ENCODE assay signal across 12 cellular contexts in genomic region chr6:43492673-43493072, GRCh38. TPM values are rescaled to one million over a fixed set of nuclear protein-coding genes. Genes with fewer than 3 reads are reported as not detected.
DNase-seq lines count a peak whose midpoint lies in the region; ATAC-seq, FAIRE-seq and TF ChIP-seq lines count a peak whose summit lies in the region.
"Had no signal": no experiment of that assay in that cellular context is flagged by ENCODE, and none has a peak within 500 bp of the region (broad histone marks: within the 10 kb centered on the region; RNA-seq: fewer than 3 reads in every experiment).

No MANE protein-coding gene starts in this region.

- 100% methylated on average over 3 of the region's 3 CpGs for WGBS in HepG2 (ENCODE audit: low lambda C conversion rate)
- 67% methylated on average over 1 of the region's 3 CpGs for WGBS in right lobe of liver (ENCODE audit: insufficient coverage, low coverage, low lambda C conversion rate, missing lambda C conversion rate)
- WGBS in mesendoderm (ENCODE audit: extremely low coverage, insufficient coverage, low lambda C conversion rate), result no CpG with 5 or more reads among the region's 3 CpGs

- H3K27ac Mint-ChIP-seq in chondrocyte (ENCODE audit: unreplicated experiment), result peak overlapping the region; percentile 87

- TF ChIP-seq CTCF in HepG2 (CRISPR knock-in tag; IDR thresholded peaks at IDR 0.05) (no peak), right lobe of liver (IDR thresholded peaks at IDR 0.05) (no peak), chondrocyte (IDR thresholded peaks at IDR 0.05) (no peak), vagina (IDR thresholded peaks at IDR 0.05) (no peak)

- no peak overlapping the region for H3K4ac ChIP-seq in mesendoderm (ENCODE audit: low read depth, low read length)

- peaks cover 2 to 7% of the 10 kb centered on the region in 2 experiments; a peak in 3 of 5 replicates for H3K36me3 ChIP-seq in HepG2 (replicated peaks in 1 of 2; ENCODE audit: control insufficient read depth in 1 of 2, insufficient read depth in 2 of 2, low read length in 2 of 2)
- peaks cover 0 to 1% (median 0%) of the 10 kb centered on the region in 4 donors for H3K36me3 ChIP-seq in right lobe of liver
- H3K36me3 ChIP-seq in vagina, result peaks cover 0 to under 1% of the 10 kb centered on the region in 2 donors
- no peaks in the 10 kb centered on the region for H3K36me3 ChIP-seq in mesendoderm (ENCODE audit: control insufficient read depth, insufficient read depth, low read length)

- FAIRE-seq in HepG2 (lab: Jason Lieb, UNC), result no peak
- FAIRE-seq: GM12892, small intestine had no signal

- no peak overlapping the region for H4K8ac ChIP-seq in mesendoderm (ENCODE audit: low read depth, low read length)

- CTCF ChIA-PET in HepG2 (lab: Yijun Ruan, JAX; ENCODE audit: low intra/inter-chr PET ratio, low total read pairs), result no interaction called here

- no peak for TF ChIP-seq RAD21 in HepG2 (CRISPR knock-in tag; IDR thresholded peaks at IDR 0.05)

- no peak overlapping the region for H3K56ac ChIP-seq in mesendoderm (ENCODE audit: low read length)

- H3K27me3 ChIP-seq in HepG2 (ENCODE audit: control insufficient read depth in 1 of 2, insufficient read depth in 2 of 2, low read length in 2 of 2) (no peaks in the 10 kb centered on the region), right lobe of liver (no peaks in the 10 kb centered on the region), vagina (no peaks in the 10 kb centered on the region), mesendoderm (ENCODE audit: insufficient read depth, low read length, poor library complexity) (no peaks in the 10 kb centered on the region)

- H2BK120ac ChIP-seq in mesendoderm (ENCODE audit: low read depth, low read length), result no peak overlapping the region

- H2AFZ ChIP-seq in HepG2 (ENCODE audit: low read length), result no peak overlapping the region

- TF ChIP-seq POLR2A in HepG2 (IDR thresholded peaks at IDR 0.05; ENCODE audit: insufficient read depth in 1 of 2, low read depth in 2 of 2, low read length in 2 of 2) (no peak), right lobe of liver (IDR thresholded peaks at IDR 0.05) (no peak), vagina (IDR thresholded peaks at IDR 0.05) (no peak)

- POLR2A ChIA-PET in HepG2 (lab: Yijun Ruan, JAX), result interaction anchor here (0.9 to 6.4 kb wide), 9 partner anchors 13 to 311 kb away, joined by 3 to 141 read pairs (median 6); partner anchors contain the start of genes ABCC10, CUL9, DLK2 and LRRC73

- TF ChIP-seq EP300 in HepG2 (IDR thresholded peaks at IDR 0.05; ENCODE audit: low read depth in 2 of 2, low read length in 2 of 2), result no peak
- TF ChIP-seq EP300 in HepG2 (CRISPR knock-in tag; IDR thresholded peaks at IDR 0.05; ENCODE audit: borderline replicate concordance), result no peak

- intact Hi-C loops in HepG2 (cut with micrococcal nuclease; ENCODE audit: unreplicated experiment), result loop anchor here (5.0 to 10.0 kb wide), 2 partner anchors 58 to 230 kb away; no protein-coding TSS in a partner anchor
- intact Hi-C loops in right lobe of liver (cut with DNase I), result no loop called here
- intact Hi-C loops in vagina (cut with DNase I), result no loop called here

- no TSS peak for BruUV-seq in HepG2 (replicated peaks; lab: Mats Ljungman, UMichigan)

- H3K4me3 ChIP-seq in HepG2 (replicated peaks in 1 of 3; ENCODE audit: insufficient read depth in 1 of 3, low read depth in 2 of 3, low read length in 3 of 3) (peak overlapping the region in 1 of 3 experiments; percentile 0; a peak in 1 of 6 replicates), right lobe of liver (no peak overlapping the region), vagina (no peak overlapping the region), mesendoderm (ENCODE audit: low read length) (no peak overlapping the region)

- peaks cover 61% of the 10 kb centered on the region for H3K4me1 Mint-ChIP-seq in chondrocyte (ENCODE audit: low read depth)

- H3K4me3 Mint-ChIP-seq in chondrocyte (ENCODE audit: unreplicated experiment), result no peak overlapping the region

- H3K9me3 ChIP-seq in HepG2 (ENCODE audit: low read length), result no peaks in the 10 kb centered on the region
- H3K9me3 ChIP-seq in right lobe of liver, result no peaks in the 10 kb centered on the region
- H3K9me3 ChIP-seq in vagina, result no peaks in the 10 kb centered on the region

- H3K36me3 Mint-ChIP-seq in chondrocyte (ENCODE audit: low read depth), result no peaks in the 10 kb centered on the region

- H3K79me2 ChIP-seq in HepG2 (ENCODE audit: insufficient read depth, low read length) (peaks cover 50% of the 10 kb centered on the region), mesendoderm (ENCODE audit: control insufficient read depth, insufficient read depth, low read length) (peaks cover 19% of the 10 kb centered on the region)

- no peaks in the 10 kb centered on the region for H3K27me3 Mint-ChIP-seq in chondrocyte (ENCODE audit: low read depth)

- peaks cover 31% of the 10 kb centered on the region for H3K79me1 ChIP-seq in mesendoderm (ENCODE audit: low read length)

- H2BK15ac ChIP-seq in mesendoderm (replicated peaks; ENCODE audit: low read depth), result no peak overlapping the region

- H3K4me2 ChIP-seq in HepG2 (ENCODE audit: low read depth, low read length), result peak overlapping the region; percentile 50
- H3K4me2 ChIP-seq in mesendoderm (ENCODE audit: low read length), result no peak overlapping the region

- no peaks in the 10 kb centered on the region for H3K9me3 Mint-ChIP-seq in chondrocyte (ENCODE audit: low read depth)

- H3K27ac ChIP-seq in HepG2 (ENCODE audit: extremely low read length, insufficient read depth, low read length) (no peak overlapping the region), right lobe of liver (no peak overlapping the region), vagina (peak overlapping the region; percentile 10), mesendoderm (ENCODE audit: low read depth, low read length) (no peak overlapping the region)

- no peak for ATAC-seq in HepG2
- ATAC-seq in right lobe of liver, result no peak
- ATAC-seq in GM21526 (IDR thresholded peaks at IDR 0.05; ENCODE audit: low FRiP score, unreplicated experiment), result no peak

- DNase-seq in HepG2 (ENCODE audit: low spot score), result no peak
- no peak for DNase-seq in right lobe of liver
- no peak for DNase-seq in chondrocyte (ENCODE audit: low spot score)
- peak; percentile 52 for DNase-seq in midbrain (lab: John Stamatoyannopoulos, UW)
- no peak for DNase-seq in vagina (ENCODE audit: extremely low spot score in 2 of 2)
- DNase-seq in NCI-H69 (lab: John Stamatoyannopoulos, UW), result no peak
- no peak for DNase-seq in mesendoderm
- DNase-seq: mesenchymal stem cell, trophoblast cell had no signal

- no peak overlapping the region for H3K23ac ChIP-seq in mesendoderm (ENCODE audit: low read length)

- H3K18ac ChIP-seq in mesendoderm (ENCODE audit: low read length), result no peak overlapping the region

- no peak overlapping the region for H2BK5ac ChIP-seq in mesendoderm (ENCODE audit: low read length)

- H4K20me1 ChIP-seq in HepG2 (ENCODE audit: insufficient read depth, low read length), result no peaks in the 10 kb centered on the region

- no peaks in the 10 kb centered on the region for H3K4me1 ChIP-seq in HepG2 (ENCODE audit: insufficient read depth, low read length)
- peaks cover 0 to 10% (median 4%) of the 10 kb centered on the region in 4 donors for H3K4me1 ChIP-seq in right lobe of liver
- H3K4me1 ChIP-seq in vagina, result peaks cover 52% of the 10 kb centered on the region
- peaks cover 7% of the 10 kb centered on the region for H3K4me1 ChIP-seq in mesendoderm (ENCODE audit: control insufficient read depth, low read depth, low read length)

- in situ Hi-C loops in HepG2 (cut with HindIII; ENCODE audit: extremely low pct_ligation_motif_present, low pct_unique_long_range_greater_than_20kb), result loop anchor here (5.0 kb wide), 1 partner anchor 35 kb away; the partner anchor contains the start of gene DLK2

- H3K9ac ChIP-seq in HepG2 (ENCODE audit: insufficient read depth, low read depth, low read length), result no peak overlapping the region; the same call in 1 of the 2 replicates
- H3K9ac ChIP-seq in mesendoderm (ENCODE audit: low read length), result no peak overlapping the region

- no peak overlapping the region for H4K5ac ChIP-seq in mesendoderm (ENCODE audit: low read length)

- no peak overlapping the region for H2AK5ac ChIP-seq in mesendoderm (ENCODE audit: low read length)

RNA-seq across cellular contexts. Expression of gene TJAP1, which starts 15.3 kb away (rescaled TPM):
- total RNA-seq in HepG2 (2016; rRNA removed; fragmentation: Illumina TruSeq; extraction: Trizol), result 10.2 and 15.7 TPM in 2 replicates
- total RNA-seq in HepG2 (2016; cell fraction: cytosol; rRNA removed; fragmentation: Illumina TruSeq; extraction: Trizol; ENCODE audit: low read depth), result 6.4 and 7.2 TPM in 2 replicates
- 12.5 and 16.8 TPM in 2 replicates for total RNA-seq in HepG2 (2016; cell fraction: insoluble cytoplasmic fraction; rRNA removed; fragmentation: Illumina TruSeq; extraction: Trizol)
- total RNA-seq in HepG2 (2016; cell fraction: membrane; rRNA removed; fragmentation: Illumina TruSeq; extraction: Trizol), result 7.9 and 8.5 TPM in 2 replicates
- 22.6 and 23.5 TPM in 2 replicates for total RNA-seq in HepG2 (2016; cell fraction: nucleus; rRNA removed; fragmentation: Illumina TruSeq; extraction: Trizol)
- polyA plus RNA-seq in HepG2 (2011; rRNA removed), result 41.6 and 48.3 TPM in 2 replicates
- polyA plus RNA-seq in HepG2 (2011; cell fraction: cytosol; rRNA removed), result 19.2 and 22.0 TPM in 2 replicates
- polyA plus RNA-seq in HepG2 (2011; cell fraction: nucleus; rRNA removed), result 220 TPM in 2 replicates
- 27.3 and 28.6 TPM in 2 replicates for polyA plus RNA-seq in HepG2 (2012)
- polyA plus RNA-seq in HepG2 (2016; cell fraction: cytosol; fragmentation: Illumina TruSeq; extraction: Trizol; ENCODE audit: low read depth), result 2.1 and 2.3 TPM in 2 replicates
- polyA plus RNA-seq in HepG2 (2016; cell fraction: insoluble cytoplasmic fraction; fragmentation: Illumina TruSeq; extraction: Trizol; ENCODE audit: low read depth), result 13.6 and 18.5 TPM in 2 replicates
- 6.4 and 6.8 TPM in 2 replicates for polyA plus RNA-seq in HepG2 (2016; cell fraction: membrane; fragmentation: Illumina TruSeq; extraction: Trizol; ENCODE audit: low read depth)
- 89.6 and 90.5 TPM in 2 replicates for polyA plus RNA-seq in HepG2 (2016; cell fraction: nucleus; fragmentation: Illumina TruSeq; extraction: Trizol; ENCODE audit: insufficient read depth, low read depth)
- 17.3 and 27.1 TPM in 2 replicates for polyA minus RNA-seq in HepG2 (2011; rRNA and poly(A)+ RNA removed; ENCODE audit: low replicate concordance)
- 9.3 and 9.7 TPM in 2 replicates for polyA minus RNA-seq in HepG2 (2011; cell fraction: cytosol; rRNA and poly(A)+ RNA removed)
- 38.8 and 46.0 TPM in 2 replicates for polyA minus RNA-seq in HepG2 (2011; cell fraction: nucleus; rRNA and poly(A)+ RNA removed)
- total RNA-seq in right lobe of liver, result 10 to 100 TPM in 5 of 6 experiments, 1 to 10 TPM in 1; 9.2 to 16.0 (median 12.9) TPM
- total RNA-seq in chondrocyte, result 27.7 to 35.3 TPM (median 31.0 TPM) in 3 replicates
- total RNA-seq in vagina, result 27.5 TPM
- 28.1 TPM for polyA plus RNA-seq in mesendoderm (2013, experiment 1 of 2)
- 25.9 TPM for polyA plus RNA-seq in mesendoderm (2013, experiment 2 of 2)

RNA-seq across cellular contexts. Expression of gene LRRC73, which starts 17.5 kb away (rescaled TPM):
- total RNA-seq in HepG2 (2016; rRNA removed; fragmentation: Illumina TruSeq; extraction: Trizol), result 0.11 and 0.17 TPM in 2 replicates
- 0.20 TPM in 1 of 2 replicates, not detected in the other for total RNA-seq in HepG2 (2016; cell fraction: cytosol; rRNA removed; fragmentation: Illumina TruSeq; extraction: Trizol; ENCODE audit: low read depth)
- 0.16 and 0.22 TPM in 2 replicates for total RNA-seq in HepG2 (2016; cell fraction: insoluble cytoplasmic fraction; rRNA removed; fragmentation: Illumina TruSeq; extraction: Trizol)
- 0.25 and 0.45 TPM in 2 replicates for total RNA-seq in HepG2 (2016; cell fraction: membrane; rRNA removed; fragmentation: Illumina TruSeq; extraction: Trizol)
- 0.28 TPM in 1 of 2 replicates, not detected in the other for total RNA-seq in HepG2 (2016; cell fraction: nucleus; rRNA removed; fragmentation: Illumina TruSeq; extraction: Trizol)
- polyA plus RNA-seq in HepG2 (2011; rRNA removed), result 0.08 and 0.12 TPM in 2 replicates
- polyA plus RNA-seq in HepG2 (2011; cell fraction: cytosol; rRNA removed), result 0.05 and 0.11 TPM in 2 replicates
- polyA plus RNA-seq in HepG2 (2011; cell fraction: nucleus; rRNA removed), result 0.28 and 0.39 TPM in 2 replicates
- 0.12 and 0.17 TPM in 2 replicates for polyA plus RNA-seq in HepG2 (2012)
- 0.10 and 0.14 TPM in 2 replicates for polyA plus RNA-seq in HepG2 (2016; cell fraction: cytosol; fragmentation: Illumina TruSeq; extraction: Trizol; ENCODE audit: low read depth)
- polyA plus RNA-seq in HepG2 (2016; cell fraction: insoluble cytoplasmic fraction; fragmentation: Illumina TruSeq; extraction: Trizol; ENCODE audit: low read depth), result 0.19 and 0.41 TPM in 2 replicates
- polyA plus RNA-seq in HepG2 (2016; cell fraction: membrane; fragmentation: Illumina TruSeq; extraction: Trizol; ENCODE audit: low read depth), result 0.17 and 0.19 TPM in 2 replicates
- not detected in 2 replicates for polyA plus RNA-seq in HepG2 (2016; cell fraction: nucleus; fragmentation: Illumina TruSeq; extraction: Trizol; ENCODE audit: insufficient read depth, low read depth)
- 0.06 and 0.09 TPM in 2 replicates for polyA minus RNA-seq in HepG2 (2011; rRNA and poly(A)+ RNA removed; ENCODE audit: low replicate concordance)
- polyA minus RNA-seq in HepG2 (2011; cell fraction: cytosol; rRNA and poly(A)+ RNA removed), result not detected in 2 replicates
- 0.50 and 0.77 TPM in 2 replicates for polyA minus RNA-seq in HepG2 (2011; cell fraction: nucleus; rRNA and poly(A)+ RNA removed)
- total RNA-seq in right lobe of liver, result under 1 TPM in 5 of 6 experiments, not detected in 1; 0.12 to 0.43 (median 0.26) TPM
- 0.24 to 0.62 TPM (median 0.49 TPM) in 3 replicates for total RNA-seq in chondrocyte
- not detected for total RNA-seq in vagina
- 0.06 TPM for polyA plus RNA-seq in mesendoderm (2013, experiment 1 of 2)
- polyA plus RNA-seq in mesendoderm (2013, experiment 2 of 2), result 0.07 TPM

RNA-seq across cellular contexts. Expression of gene YIPF3, which starts 24.1 kb away (rescaled TPM):
- total RNA-seq in HepG2 (2016; rRNA removed; fragmentation: Illumina TruSeq; extraction: Trizol) (51.2 and 107 TPM in 2 replicates), right lobe of liver (10 to 100 TPM; 58.9 to 70.0 (median 62.7) TPM), chondrocyte (131 to 142 TPM (median 133 TPM) in 3 replicates), vagina (80.0 TPM)
- total RNA-seq in HepG2 (2016; cell fraction: cytosol; rRNA removed; fragmentation: Illumina TruSeq; extraction: Trizol; ENCODE audit: low read depth), result 19.3 and 20.8 TPM in 2 replicates
- 52.6 and 108 TPM in 2 replicates for total RNA-seq in HepG2 (2016; cell fraction: insoluble cytoplasmic fraction; rRNA removed; fragmentation: Illumina TruSeq; extraction: Trizol)
- total RNA-seq in HepG2 (2016; cell fraction: membrane; rRNA removed; fragmentation: Illumina TruSeq; extraction: Trizol), result 31.6 and 33.9 TPM in 2 replicates
- 73.3 and 83.7 TPM in 2 replicates for total RNA-seq in HepG2 (2016; cell fraction: nucleus; rRNA removed; fragmentation: Illumina TruSeq; extraction: Trizol)
- 206 and 248 TPM in 2 replicates for polyA plus RNA-seq in HepG2 (2011; rRNA removed)
- polyA plus RNA-seq in HepG2 (2011; cell fraction: cytosol; rRNA removed), result 157 and 165 TPM in 2 replicates
- 258 and 264 TPM in 2 replicates for polyA plus RNA-seq in HepG2 (2011; cell fraction: nucleus; rRNA removed)
- polyA plus RNA-seq in HepG2 (2012), result 74.4 and 84.6 TPM in 2 replicates
- 20.5 and 25.2 TPM in 2 replicates for polyA plus RNA-seq in HepG2 (2016; cell fraction: cytosol; fragmentation: Illumina TruSeq; extraction: Trizol; ENCODE audit: low read depth)
- 66.6 and 70.3 TPM in 2 replicates for polyA plus RNA-seq in HepG2 (2016; cell fraction: insoluble cytoplasmic fraction; fragmentation: Illumina TruSeq; extraction: Trizol; ENCODE audit: low read depth)
- 36.5 and 37.7 TPM in 2 replicates for polyA plus RNA-seq in HepG2 (2016; cell fraction: membrane; fragmentation: Illumina TruSeq; extraction: Trizol; ENCODE audit: low read depth)
- polyA plus RNA-seq in HepG2 (2016; cell fraction: nucleus; fragmentation: Illumina TruSeq; extraction: Trizol; ENCODE audit: insufficient read depth, low read depth), result 171 and 181 TPM in 2 replicates
- 223 and 558 TPM in 2 replicates for polyA minus RNA-seq in HepG2 (2011; rRNA and poly(A)+ RNA removed; ENCODE audit: low replicate concordance)
- polyA minus RNA-seq in HepG2 (2011; cell fraction: cytosol; rRNA and poly(A)+ RNA removed), result 65.6 and 67.3 TPM in 2 replicates
- polyA minus RNA-seq in HepG2 (2011; cell fraction: nucleus; rRNA and poly(A)+ RNA removed), result 65.1 and 74.2 TPM in 2 replicates
- polyA plus RNA-seq in mesendoderm (2013, experiment 1 of 2), result 54.9 TPM
- polyA plus RNA-seq in mesendoderm (2013, experiment 2 of 2), result 53.2 TPM

RNA-seq across cellular contexts. Expression of gene POLR1C, which starts 24.2 kb away (rescaled TPM):
- total RNA-seq in HepG2 (2016; rRNA removed; fragmentation: Illumina TruSeq; extraction: Trizol) (72.2 and 75.6 TPM in 2 replicates), right lobe of liver (10 to 100 TPM; 12.2 to 17.7 (median 14.1) TPM), chondrocyte (19.3 to 28.2 TPM (median 20.1 TPM) in 3 replicates), vagina (34.1 TPM)
- 19.4 and 24.1 TPM in 2 replicates for total RNA-seq in HepG2 (2016; cell fraction: cytosol; rRNA removed; fragmentation: Illumina TruSeq; extraction: Trizol; ENCODE audit: low read depth)
- 70.2 and 74.8 TPM in 2 replicates for total RNA-seq in HepG2 (2016; cell fraction: insoluble cytoplasmic fraction; rRNA removed; fragmentation: Illumina TruSeq; extraction: Trizol)
- 23.7 and 25.3 TPM in 2 replicates for total RNA-seq in HepG2 (2016; cell fraction: membrane; rRNA removed; fragmentation: Illumina TruSeq; extraction: Trizol)
- total RNA-seq in HepG2 (2016; cell fraction: nucleus; rRNA removed; fragmentation: Illumina TruSeq; extraction: Trizol), result 59.4 and 67.1 TPM in 2 replicates
- polyA plus RNA-seq in HepG2 (2011; rRNA removed), result 55.2 and 62.6 TPM in 2 replicates
- polyA plus RNA-seq in HepG2 (2011; cell fraction: cytosol; rRNA removed), result 38.9 and 45.7 TPM in 2 replicates
- 96.3 and 102 TPM in 2 replicates for polyA plus RNA-seq in HepG2 (2011; cell fraction: nucleus; rRNA removed)
- polyA plus RNA-seq in HepG2 (2012), result 50.7 and 62.3 TPM in 2 replicates
- polyA plus RNA-seq in HepG2 (2016; cell fraction: cytosol; fragmentation: Illumina TruSeq; extraction: Trizol; ENCODE audit: low read depth), result 7.2 and 7.7 TPM in 2 replicates
- polyA plus RNA-seq in HepG2 (2016; cell fraction: insoluble cytoplasmic fraction; fragmentation: Illumina TruSeq; extraction: Trizol; ENCODE audit: low read depth), result 58.7 and 61.6 TPM in 2 replicates
- 9.7 and 11.7 TPM in 2 replicates for polyA plus RNA-seq in HepG2 (2016; cell fraction: membrane; fragmentation: Illumina TruSeq; extraction: Trizol; ENCODE audit: low read depth)
- polyA plus RNA-seq in HepG2 (2016; cell fraction: nucleus; fragmentation: Illumina TruSeq; extraction: Trizol; ENCODE audit: insufficient read depth, low read depth), result 97.9 and 104 TPM in 2 replicates
- 40.9 and 99.4 TPM in 2 replicates for polyA minus RNA-seq in HepG2 (2011; rRNA and poly(A)+ RNA removed; ENCODE audit: low replicate concordance)
- polyA minus RNA-seq in HepG2 (2011; cell fraction: cytosol; rRNA and poly(A)+ RNA removed), result 17.0 and 20.2 TPM in 2 replicates
- polyA minus RNA-seq in HepG2 (2011; cell fraction: nucleus; rRNA and poly(A)+ RNA removed), result 41.5 and 42.6 TPM in 2 replicates
- polyA plus RNA-seq in mesendoderm (2013, experiment 1 of 2), result 33.4 TPM
- polyA plus RNA-seq in mesendoderm (2013, experiment 2 of 2), result 32.0 TPM

RNA-seq across cellular contexts. Expression of gene DLK2, which starts 37.3 kb away (rescaled TPM):
- 0.74 and 1.2 TPM in 2 replicates for total RNA-seq in HepG2 (2016; rRNA removed; fragmentation: Illumina TruSeq; extraction: Trizol)
- 0.62 and 0.81 TPM in 2 replicates for total RNA-seq in HepG2 (2016; cell fraction: cytosol; rRNA removed; fragmentation: Illumina TruSeq; extraction: Trizol; ENCODE audit: low read depth)
- 1.1 and 1.4 TPM in 2 replicates for total RNA-seq in HepG2 (2016; cell fraction: insoluble cytoplasmic fraction; rRNA removed; fragmentation: Illumina TruSeq; extraction: Trizol)
- 0.71 and 1.7 TPM in 2 replicates for total RNA-seq in HepG2 (2016; cell fraction: membrane; rRNA removed; fragmentation: Illumina TruSeq; extraction: Trizol)
- 0.81 TPM in 2 replicates for total RNA-seq in HepG2 (2016; cell fraction: nucleus; rRNA removed; fragmentation: Illumina TruSeq; extraction: Trizol)
- polyA plus RNA-seq in HepG2 (2011; rRNA removed), result 3.8 and 5.9 TPM in 2 replicates
- polyA plus RNA-seq in HepG2 (2011; cell fraction: cytosol; rRNA removed), result 5.4 and 6.3 TPM in 2 replicates
- polyA plus RNA-seq in HepG2 (2011; cell fraction: nucleus; rRNA removed), result 5.7 and 8.0 TPM in 2 replicates
- polyA plus RNA-seq in HepG2 (2012), result 3.9 and 4.0 TPM in 2 replicates
- polyA plus RNA-seq in HepG2 (2016; cell fraction: cytosol; fragmentation: Illumina TruSeq; extraction: Trizol; ENCODE audit: low read depth), result 1.2 TPM in 2 replicates
- polyA plus RNA-seq in HepG2 (2016; cell fraction: insoluble cytoplasmic fraction; fragmentation: Illumina TruSeq; extraction: Trizol; ENCODE audit: low read depth), result 0.61 and 0.65 TPM in 2 replicates
- polyA plus RNA-seq in HepG2 (2016; cell fraction: membrane; fragmentation: Illumina TruSeq; extraction: Trizol; ENCODE audit: low read depth), result 1.1 and 2.0 TPM in 2 replicates
- polyA plus RNA-seq in HepG2 (2016; cell fraction: nucleus; fragmentation: Illumina TruSeq; extraction: Trizol; ENCODE audit: insufficient read depth, low read depth), result 1.5 and 2.0 TPM in 2 replicates
- polyA minus RNA-seq in HepG2 (2011; rRNA and poly(A)+ RNA removed; ENCODE audit: low replicate concordance), result 2.9 and 10.0 TPM in 2 replicates
- 2.9 and 3.3 TPM in 2 replicates for polyA minus RNA-seq in HepG2 (2011; cell fraction: cytosol; rRNA and poly(A)+ RNA removed)
- 1.7 TPM in 2 replicates for polyA minus RNA-seq in HepG2 (2011; cell fraction: nucleus; rRNA and poly(A)+ RNA removed)
- total RNA-seq in right lobe of liver, result under 1 TPM in 1 of 6 experiments, not detected in 5; 0.13 TPM
- total RNA-seq in chondrocyte, result 0.29 to 1.3 TPM (median 1.1 TPM) in 3 replicates
- 3.9 TPM for total RNA-seq in vagina
- 0.13 TPM for polyA plus RNA-seq in mesendoderm (2013, experiment 1 of 2)
- 0.29 TPM for polyA plus RNA-seq in mesendoderm (2013, experiment 2 of 2)
